Comparison of ENCODE assay signal across 1 cellular context in genomic region chr21:10430007-10430406, GRCh38.
TF ChIP-seq lines count a peak whose summit lies in the region.

No MANE protein-coding gene starts in this region.

TF ChIP-seq in K562, 482 proteins besides CTCF, POLR2A, EP300 and RAD21 (continued from another document):
- TF ChIP-seq CUX1 (CRISPR knock-in tag; IDR thresholded peaks at IDR 0.05) (no peak), ZNF717 (CRISPR knock-in tag; IDR thresholded peaks at IDR 0.05) (no peak), CREB1 (IDR thresholded peaks at IDR 0.05) (no peak), CREB1 (CRISPR knock-in tag; IDR thresholded peaks at IDR 0.05) (no peak), ETV5 (CRISPR knock-in tag; IDR thresholded peaks at IDR 0.05; ENCODE audit: low read depth) (no peak), ZNF263 (CRISPR knock-in tag; IDR thresholded peaks at IDR 0.05; ENCODE audit: borderline replicate concordance) (no peak), ZBTB43 (CRISPR knock-in tag; IDR thresholded peaks at IDR 0.05) (no peak), RBM22 (IDR thresholded peaks at IDR 0.05; ENCODE audit: low read depth, low read length, poor library complexity, severe bottlenecking) (no peak), ZFP30 (CRISPR knock-in tag; IDR thresholded peaks at IDR 0.05; ENCODE audit: borderline replicate concordance) (no peak), ZNF592 (IDR thresholded peaks at IDR 0.05) (no peak), STAG1 (CRISPR knock-in tag; IDR thresholded peaks at IDR 0.05; ENCODE audit: borderline replicate concordance) (no peak), HES1 (IDR thresholded peaks at IDR 0.05; ENCODE audit: low read depth) (no peak), MAX (CRISPR knock-in tag; IDR thresholded peaks at IDR 0.05) (no peak), SIN3B (IDR thresholded peaks at IDR 0.05; ENCODE audit: low read depth) (no peak)
TF ChIP-seq in K562: peak in this region for 0.
